ENCODE assay signal across 9 cellular contexts in genomic region chr18:27605107-27605834, GRCh38.
DNase-seq lines count a peak whose midpoint lies in the region; ATAC-seq and TF ChIP-seq lines count a peak whose summit lies in the region.
"Had no signal": no experiment of that assay in that cellular context is flagged by ENCODE, and none has a peak within 500 bp of the region (broad histone marks: within the 10 kb centered on the region; RNA-seq: fewer than 3 reads in every experiment).

No MANE protein-coding gene starts in this region.

- H3K9me3 Mint-ChIP-seq in activated T-helper 1 cell treated with anti-CD3 and anti-CD28 coated beads, Interleukin-12 subunit alpha, Interleukin-12 subunit beta, Interleukin-2, Interleukin-4 antibody, amounts not matched to agents 30 ng/mL and 10 ng/mL and 1 ng/mL, durations not matched to agents 14 hours and 24 hours and 36 hours: no peaks in the 10 kb centered on the region
- H3K9me3 Mint-ChIP-seq: activated naive CD4-positive, alpha-beta T cell treated with anti-CD3 and anti-CD28 coated beads, Interleukin-2, amount 50 U/mL, for 24 hours had no signal

- no peaks in the 10 kb centered on the region for H3K27me3 Mint-ChIP-seq in activated T-helper 1 cell treated with anti-CD3 and anti-CD28 coated beads, Interleukin-12 subunit alpha, Interleukin-12 subunit beta, Interleukin-2, Interleukin-4 antibody, amounts not matched to agents 30 ng/mL and 10 ng/mL and 1 ng/mL, durations not matched to agents 14 hours and 24 hours and 36 hours (ENCODE audit: insufficient read depth)

- DNase-seq in DMS 273 treated with DMSO at 0.1 percent for 48 hours (lab: John Stamatoyannopoulos, UW) (peak; percentile 48), NCI-H2227 treated with DMSO at 0.1 percent for 48 hours (lab: John Stamatoyannopoulos, UW) (peak; percentile 89), heart right ventricle (peak in 1 of 2 donors; percentile 46), prostate gland (ENCODE audit: low spot score) (peak; percentile 52)
- DNase-seq in activated T-helper 1 cell treated with anti-CD3 and anti-CD28 coated beads, Interleukin-12 subunit alpha, Interleukin-12 subunit beta, Interleukin-2, Interleukin-4 antibody, amounts not matched to agents 30 ng/mL and 10 ng/mL and 1 ng/mL, durations not matched to agents 14 hours and 24 hours and 36 hours (ENCODE audit: low spot score): peak; percentile 5
- DNase-seq in effector CD4-positive, alpha-beta T cell: no peak

- H3K27ac ChIP-seq in heart right ventricle: no peak overlapping the region
- no peak overlapping the region for H3K27ac ChIP-seq in prostate gland

- no peaks in the 10 kb centered on the region for H3K36me3 ChIP-seq in heart right ventricle
- no peaks in the 10 kb centered on the region for H3K36me3 ChIP-seq in prostate gland

- H3K4me1 ChIP-seq in heart right ventricle (no peaks in the 10 kb centered on the region), prostate gland (replicated peaks) (no peaks in the 10 kb centered on the region)

- TF ChIP-seq POLR2A in prostate gland (IDR thresholded peaks at IDR 0.05): no peak

- no peak overlapping the region for H3K27ac Mint-ChIP-seq in activated T-helper 1 cell treated with anti-CD3 and anti-CD28 coated beads, Interleukin-12 subunit alpha, Interleukin-12 subunit beta, Interleukin-2, Interleukin-4 antibody, amounts not matched to agents 30 ng/mL and 10 ng/mL and 1 ng/mL, durations not matched to agents 14 hours and 24 hours and 36 hours
- H3K27ac Mint-ChIP-seq: activated naive CD4-positive, alpha-beta T cell treated with anti-CD3 and anti-CD28 coated beads, Interleukin-2, amount 50 U/mL, for 24 hours had no signal

- ATAC-seq in GM19324 (IDR thresholded peaks at IDR 0.05; ENCODE audit: low FRiP score, unreplicated experiment): peak; percentile 76
- ATAC-seq in HG03432 (IDR thresholded peaks at IDR 0.05; ENCODE audit: unreplicated experiment): peak; percentile 79
- peak; percentile 51 to 89 (median 82) for ATAC-seq in heart right ventricle

- no peak overlapping the region for H3K4me3 Mint-ChIP-seq in activated T-helper 1 cell treated with anti-CD3 and anti-CD28 coated beads, Interleukin-12 subunit alpha, Interleukin-12 subunit beta, Interleukin-2, Interleukin-4 antibody, amounts not matched to agents 30 ng/mL and 10 ng/mL and 1 ng/mL, durations not matched to agents 14 hours and 24 hours and 36 hours
- H3K4me3 Mint-ChIP-seq: activated naive CD4-positive, alpha-beta T cell treated with anti-CD3 and anti-CD28 coated beads, Interleukin-2, amount 50 U/mL, for 24 hours had no signal

- H3K27me3 ChIP-seq in heart right ventricle (no peaks in the 10 kb centered on the region), prostate gland (replicated peaks; ENCODE audit: insufficient read depth) (no peaks in the 10 kb centered on the region)

- no peaks in the 10 kb centered on the region for H3K4me1 Mint-ChIP-seq in activated T-helper 1 cell treated with anti-CD3 and anti-CD28 coated beads, Interleukin-12 subunit alpha, Interleukin-12 subunit beta, Interleukin-2, Interleukin-4 antibody, amounts not matched to agents 30 ng/mL and 10 ng/mL and 1 ng/mL, durations not matched to agents 14 hours and 24 hours and 36 hours (ENCODE audit: low read depth)
- H3K4me1 Mint-ChIP-seq: activated naive CD4-positive, alpha-beta T cell treated with anti-CD3 and anti-CD28 coated beads, Interleukin-2, amount 50 U/mL, for 24 hours had no signal

- no peaks in the 10 kb centered on the region for H3K36me3 Mint-ChIP-seq in activated T-helper 1 cell treated with anti-CD3 and anti-CD28 coated beads, Interleukin-12 subunit alpha, Interleukin-12 subunit beta, Interleukin-2, Interleukin-4 antibody, amounts not matched to agents 30 ng/mL and 10 ng/mL and 1 ng/mL, durations not matched to agents 14 hours and 24 hours and 36 hours (ENCODE audit: low read depth)
- H3K36me3 Mint-ChIP-seq: activated naive CD4-positive, alpha-beta T cell treated with anti-CD3 and anti-CD28 coated beads, Interleukin-2, amount 50 U/mL, for 24 hours had no signal

- intact Hi-C loops in activated T-helper 1 cell treated with anti-CD3 and anti-CD28 coated beads, Interleukin-12 subunit alpha, Interleukin-12 subunit beta, Interleukin-2, Interleukin-4 antibody, amounts not matched to agents 30 ng/mL and 10 ng/mL and 1 ng/mL, durations not matched to agents 14 hours and 24 hours and 36 hours (cut with micrococcal nuclease): no loop called here
- intact Hi-C loops in heart right ventricle (cut with DNase I) (loop anchor here (1.0 to 10.0 kb wide), 4 partner anchors 80 to 147 kb away; no protein-coding TSS in a partner anchor), prostate gland (cut with DNase I) (loop anchor here (10.0 kb wide), 1 partner anchor 590 kb away; no protein-coding TSS in a partner anchor)

- H3K4me3 ChIP-seq in heart right ventricle: no peak overlapping the region
- H3K4me3 ChIP-seq in prostate gland: no peak overlapping the region

- TF ChIP-seq CTCF in heart right ventricle (IDR thresholded peaks at IDR 0.05): peak; percentile 52 to 83 (median 80)
- TF ChIP-seq CTCF in prostate gland (IDR thresholded peaks at IDR 0.05): peak in 3 of 4 experiments; percentile 65 to 70 (median 66)

- WGBS in heart right ventricle, 2 donors: 20 to 24% methylated on average over 5 of the region's 5 CpGs
- 24% methylated on average over 5 of the region's 5 CpGs for WGBS in prostate gland

- H3K9me3 ChIP-seq in heart right ventricle (peaks cover 0 to 7% (median 0%) of the 10 kb centered on the region in 11 donors), prostate gland (no peaks in the 10 kb centered on the region)
